1 cellular context compared by ENCODE assay signal in the genomic region with DNA sequence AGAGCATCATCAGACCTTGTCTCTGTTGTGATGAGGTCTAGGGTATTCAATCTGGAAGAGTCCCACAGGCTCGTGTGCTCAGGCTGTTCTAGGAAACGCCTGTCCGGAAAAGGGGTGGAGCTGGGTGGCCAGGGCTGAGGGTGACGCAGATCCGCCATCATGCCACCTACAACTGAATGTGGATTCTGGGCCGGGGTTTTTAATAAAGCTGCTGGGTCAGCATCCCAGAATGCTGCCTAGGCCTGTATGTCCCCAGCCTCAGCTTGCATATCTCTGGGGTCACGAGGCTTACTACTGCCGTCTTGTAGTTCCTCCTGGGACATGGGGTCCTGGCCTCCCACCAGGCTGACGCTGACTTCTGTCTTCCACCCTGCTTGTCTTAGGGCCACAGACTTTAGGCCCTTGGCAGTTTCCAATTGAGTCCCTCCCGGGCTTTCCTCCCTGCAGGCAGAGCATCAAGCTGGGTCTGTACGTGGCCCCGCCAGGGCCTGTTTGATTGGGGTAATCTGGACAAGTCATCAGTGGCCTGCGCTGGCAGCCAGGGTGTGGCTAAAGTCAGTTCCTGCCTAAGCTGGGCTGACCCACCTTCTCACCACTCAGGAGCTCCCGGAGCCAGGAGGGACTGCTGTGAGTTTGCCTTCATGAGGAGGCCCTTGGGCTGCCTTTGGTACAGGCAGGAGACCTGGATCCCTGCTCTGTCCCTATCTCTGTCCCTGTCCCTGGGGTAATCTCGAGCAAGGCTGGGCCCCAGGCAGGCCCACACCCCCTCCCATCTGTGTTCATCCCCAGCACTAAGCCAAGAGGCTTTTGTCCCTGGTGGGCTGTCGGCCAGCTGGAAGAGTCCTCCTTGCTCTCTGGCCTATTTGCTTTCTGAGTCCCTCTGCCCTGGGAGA.
TF ChIP-seq lines count a peak whose summit lies in the region.

No MANE protein-coding gene starts in this region.

TF ChIP-seq in K562, 482 proteins besides CTCF, POLR2A, EP300 and RAD21 (continued from another document and continues in another):
- TF ChIP-seq, protein P1, sequence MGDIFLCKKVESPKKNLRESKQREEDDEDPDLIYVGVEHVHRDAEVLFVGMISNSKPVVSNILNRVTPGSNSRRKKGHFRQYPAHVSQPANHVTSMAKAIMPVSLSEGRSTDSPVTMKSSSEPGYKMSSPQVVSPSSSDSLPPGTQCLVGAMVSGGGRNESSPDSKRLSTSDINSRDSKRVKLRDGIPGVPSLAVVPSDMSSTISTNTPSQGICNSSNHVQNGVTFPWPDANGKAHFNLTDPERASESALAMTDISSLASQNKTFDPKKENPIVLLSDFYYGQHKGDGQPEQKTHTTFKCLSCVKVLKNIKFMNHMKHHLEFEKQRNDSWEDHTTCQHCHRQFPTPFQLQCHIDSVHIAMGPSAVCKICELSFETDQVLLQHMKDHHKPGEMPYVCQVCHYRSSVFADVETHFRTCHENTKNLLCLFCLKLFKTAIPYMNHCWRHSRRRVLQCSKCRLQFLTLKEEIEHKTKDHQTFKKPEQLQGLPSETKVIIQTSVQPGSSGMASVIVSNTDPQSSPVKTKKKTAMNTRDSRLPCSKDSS (IDR thresholded peaks at IDR 0.05; ENCODE audit: low read depth, partially characterized antibody) = no peak
- TF ChIP-seq KAT7 (CRISPR knock-in tag; IDR thresholded peaks at IDR 0.05; ENCODE audit: borderline replicate concordance) (no peak), DDX20 (tag; IDR thresholded peaks at IDR 0.05; ENCODE audit: low read depth) (no peak), NFE2 (IDR thresholded peaks at IDR 0.05; ENCODE audit: low read depth) (0 out of 2 replicates have a peak, but pooled peaks have one; percentile 10), XRCC5 (IDR thresholded peaks at IDR 0.05; ENCODE audit: low read depth, low read length) (no peak), ZFP30 (CRISPR knock-in tag; IDR thresholded peaks at IDR 0.05; ENCODE audit: borderline replicate concordance) (no peak), ZNF24 (IDR thresholded peaks at IDR 0.05) (no peak), ZNF311 (CRISPR knock-in tag; IDR thresholded peaks at IDR 0.05) (no peak), PML (IDR thresholded peaks at IDR 0.05; ENCODE audit: low read length) (no peak), TCF7L2 (IDR thresholded peaks at IDR 0.05; ENCODE audit: low read depth, low read length) (no peak), TCF3 (CRISPR knock-in tag; IDR thresholded peaks at IDR 0.05) (peak; percentile 39; the same call in 1 of the 2 replicates), SIX5 (IDR thresholded peaks at IDR 0.05; ENCODE audit: borderline replicate concordance in 1 of 2, insufficient read depth in 1 of 2, low read depth in 1 of 2, low read length in 2 of 2) (no peak), ZKSCAN1 (IDR thresholded peaks at IDR 0.05; ENCODE audit: low read depth, low read length) (peak; percentile 48; the same call in 1 of the 2 replicates), ZNF274 (IDR thresholded peaks at IDR 0.05; ENCODE audit: borderline replicate concordance, low read depth, low read length) (no peak), ZNF830 (CRISPR knock-in tag; IDR thresholded peaks at IDR 0.05) (no peak), DMBX1 (CRISPR knock-in tag; IDR thresholded peaks at IDR 0.05; ENCODE audit: borderline replicate concordance) (peak; percentile 30), HDGF (IDR thresholded peaks at IDR 0.05) (no peak; the same call in 1 of the 2 replicates), HMG20A (CRISPR knock-in tag; conservative IDR thresholded peaks at IDR 0.05) (no peak), ZNF79 (CRISPR knock-in tag; IDR thresholded peaks at IDR 0.05; ENCODE audit: low read depth) (no peak), RBFOX2 (IDR thresholded peaks at IDR 0.05; ENCODE audit: low read depth, low read length) (peak; percentile 58), ZZZ3 (IDR thresholded peaks at IDR 0.05) (no peak), MCM2 (IDR thresholded peaks at IDR 0.05; ENCODE audit: low read depth) (no peak), SETDB1 (IDR thresholded peaks at IDR 0.05; ENCODE audit: low read length) (no peak), NCOA1 (IDR thresholded peaks at IDR 0.05; ENCODE audit: low read depth) (0 out of 2 replicates have a peak, but pooled peaks have one; percentile 33), TAF7 (tag; IDR thresholded peaks at IDR 0.05) (no peak), PRMT5 (CRISPR knock-in tag; IDR thresholded peaks at IDR 0.05) (no peak), MECOM (CRISPR knock-in tag; IDR thresholded peaks at IDR 0.05) (0 out of 2 replicates have a peak, but pooled peaks have one; percentile 49), ZSCAN32 (CRISPR knock-in tag; IDR thresholded peaks at IDR 0.05) (no peak), TAF9B (IDR thresholded peaks at IDR 0.05; ENCODE audit: partially characterized antibody) (no peak), ZBTB7A (IDR thresholded peaks at IDR 0.05; ENCODE audit: borderline replicate concordance, control insufficient read depth, low read depth, low read length) (peak; percentile 45; the same call in 1 of the 2 replicates)
- TF ChIP-seq, protein P2, sequence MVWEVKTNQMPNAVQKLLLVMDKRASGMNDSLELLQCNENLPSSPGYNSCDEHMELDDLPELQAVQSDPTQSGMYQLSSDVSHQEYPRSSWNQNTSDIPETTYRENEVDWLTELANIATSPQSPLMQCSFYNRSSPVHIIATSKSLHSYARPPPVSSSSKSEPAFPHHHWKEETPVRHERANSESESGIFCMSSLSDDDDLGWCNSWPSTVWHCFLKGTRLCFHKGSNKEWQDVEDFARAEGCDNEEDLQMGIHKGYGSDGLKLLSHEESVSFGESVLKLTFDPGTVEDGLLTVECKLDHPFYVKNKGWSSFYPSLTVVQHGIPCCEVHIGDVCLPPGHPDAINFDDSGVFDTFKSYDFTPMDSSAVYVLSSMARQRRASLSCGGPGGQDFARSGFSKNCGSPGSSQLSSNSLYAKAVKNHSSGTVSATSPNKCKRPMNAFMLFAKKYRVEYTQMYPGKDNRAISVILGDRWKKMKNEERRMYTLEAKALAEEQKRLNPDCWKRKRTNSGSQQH (CRISPR knock-in tag; IDR thresholded peaks at IDR 0.05) = no peak
- TF ChIP-seq, protein P3, sequence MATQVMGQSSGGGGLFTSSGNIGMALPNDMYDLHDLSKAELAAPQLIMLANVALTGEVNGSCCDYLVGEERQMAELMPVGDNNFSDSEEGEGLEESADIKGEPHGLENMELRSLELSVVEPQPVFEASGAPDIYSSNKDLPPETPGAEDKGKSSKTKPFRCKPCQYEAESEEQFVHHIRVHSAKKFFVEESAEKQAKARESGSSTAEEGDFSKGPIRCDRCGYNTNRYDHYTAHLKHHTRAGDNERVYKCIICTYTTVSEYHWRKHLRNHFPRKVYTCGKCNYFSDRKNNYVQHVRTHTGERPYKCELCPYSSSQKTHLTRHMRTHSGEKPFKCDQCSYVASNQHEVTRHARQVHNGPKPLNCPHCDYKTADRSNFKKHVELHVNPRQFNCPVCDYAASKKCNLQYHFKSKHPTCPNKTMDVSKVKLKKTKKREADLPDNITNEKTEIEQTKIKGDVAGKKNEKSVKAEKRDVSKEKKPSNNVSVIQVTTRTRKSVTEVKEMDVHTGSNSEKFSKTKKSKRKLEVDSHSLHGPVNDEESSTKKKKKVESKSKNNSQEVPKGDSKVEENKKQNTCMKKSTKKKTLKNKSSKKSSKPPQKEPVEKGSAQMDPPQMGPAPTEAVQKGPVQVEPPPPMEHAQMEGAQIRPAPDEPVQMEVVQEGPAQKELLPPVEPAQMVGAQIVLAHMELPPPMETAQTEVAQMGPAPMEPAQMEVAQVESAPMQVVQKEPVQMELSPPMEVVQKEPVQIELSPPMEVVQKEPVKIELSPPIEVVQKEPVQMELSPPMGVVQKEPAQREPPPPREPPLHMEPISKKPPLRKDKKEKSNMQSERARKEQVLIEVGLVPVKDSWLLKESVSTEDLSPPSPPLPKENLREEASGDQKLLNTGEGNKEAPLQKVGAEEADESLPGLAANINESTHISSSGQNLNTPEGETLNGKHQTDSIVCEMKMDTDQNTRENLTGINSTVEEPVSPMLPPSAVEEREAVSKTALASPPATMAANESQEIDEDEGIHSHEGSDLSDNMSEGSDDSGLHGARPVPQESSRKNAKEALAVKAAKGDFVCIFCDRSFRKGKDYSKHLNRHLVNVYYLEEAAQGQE (CRISPR knock-in tag; IDR thresholded peaks at IDR 0.05; ENCODE audit: low read depth) = 0 out of 2 replicates have a peak, but pooled peaks have one; percentile 28
- TF ChIP-seq, protein P4, sequence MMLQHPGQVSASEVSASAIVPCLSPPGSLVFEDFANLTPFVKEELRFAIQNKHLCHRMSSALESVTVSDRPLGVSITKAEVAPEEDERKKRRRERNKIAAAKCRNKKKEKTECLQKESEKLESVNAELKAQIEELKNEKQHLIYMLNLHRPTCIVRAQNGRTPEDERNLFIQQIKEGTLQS (IDR thresholded peaks at IDR 0.05) = no peak; the same call in 1 of the 2 replicates
- TF ChIP-seq, protein P4 (CRISPR knock-in tag; conservative IDR thresholded peaks at IDR 0.05) = no peak; the same call in 1 of the 2 replicates
- TF ChIP-seq, protein P5, sequence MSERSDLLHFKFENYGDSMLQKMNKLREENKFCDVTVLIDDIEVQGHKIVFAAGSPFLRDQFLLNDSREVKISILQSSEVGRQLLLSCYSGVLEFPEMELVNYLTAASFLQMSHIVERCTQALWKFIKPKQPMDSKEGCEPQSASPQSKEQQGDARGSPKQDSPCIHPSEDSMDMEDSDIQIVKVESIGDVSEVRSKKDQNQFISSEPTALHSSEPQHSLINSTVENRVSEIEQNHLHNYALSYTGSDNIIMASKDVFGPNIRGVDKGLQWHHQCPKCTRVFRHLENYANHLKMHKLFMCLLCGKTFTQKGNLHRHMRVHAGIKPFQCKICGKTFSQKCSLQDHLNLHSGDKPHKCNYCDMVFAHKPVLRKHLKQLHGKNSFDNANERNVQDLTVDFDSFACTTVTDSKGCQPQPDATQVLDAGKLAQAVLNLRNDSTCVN (CRISPR knock-in tag; IDR thresholded peaks at IDR 0.05) = no peak
- TF ChIP-seq, protein P6, sequence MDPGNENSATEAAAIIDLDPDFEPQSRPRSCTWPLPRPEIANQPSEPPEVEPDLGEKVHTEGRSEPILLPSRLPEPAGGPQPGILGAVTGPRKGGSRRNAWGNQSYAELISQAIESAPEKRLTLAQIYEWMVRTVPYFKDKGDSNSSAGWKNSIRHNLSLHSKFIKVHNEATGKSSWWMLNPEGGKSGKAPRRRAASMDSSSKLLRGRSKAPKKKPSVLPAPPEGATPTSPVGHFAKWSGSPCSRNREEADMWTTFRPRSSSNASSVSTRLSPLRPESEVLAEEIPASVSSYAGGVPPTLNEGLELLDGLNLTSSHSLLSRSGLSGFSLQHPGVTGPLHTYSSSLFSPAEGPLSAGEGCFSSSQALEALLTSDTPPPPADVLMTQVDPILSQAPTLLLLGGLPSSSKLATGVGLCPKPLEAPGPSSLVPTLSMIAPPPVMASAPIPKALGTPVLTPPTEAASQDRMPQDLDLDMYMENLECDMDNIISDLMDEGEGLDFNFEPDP (CRISPR knock-in tag; IDR thresholded peaks at IDR 0.05) = no peak
- TF ChIP-seq, protein P7, sequence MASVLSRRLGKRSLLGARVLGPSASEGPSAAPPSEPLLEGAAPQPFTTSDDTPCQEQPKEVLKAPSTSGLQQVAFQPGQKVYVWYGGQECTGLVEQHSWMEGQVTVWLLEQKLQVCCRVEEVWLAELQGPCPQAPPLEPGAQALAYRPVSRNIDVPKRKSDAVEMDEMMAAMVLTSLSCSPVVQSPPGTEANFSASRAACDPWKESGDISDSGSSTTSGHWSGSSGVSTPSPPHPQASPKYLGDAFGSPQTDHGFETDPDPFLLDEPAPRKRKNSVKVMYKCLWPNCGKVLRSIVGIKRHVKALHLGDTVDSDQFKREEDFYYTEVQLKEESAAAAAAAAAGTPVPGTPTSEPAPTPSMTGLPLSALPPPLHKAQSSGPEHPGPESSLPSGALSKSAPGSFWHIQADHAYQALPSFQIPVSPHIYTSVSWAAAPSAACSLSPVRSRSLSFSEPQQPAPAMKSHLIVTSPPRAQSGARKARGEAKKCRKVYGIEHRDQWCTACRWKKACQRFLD (CRISPR knock-in tag; IDR thresholded peaks at IDR 0.05) = peak; percentile 74
- TF ChIP-seq, protein P8, sequence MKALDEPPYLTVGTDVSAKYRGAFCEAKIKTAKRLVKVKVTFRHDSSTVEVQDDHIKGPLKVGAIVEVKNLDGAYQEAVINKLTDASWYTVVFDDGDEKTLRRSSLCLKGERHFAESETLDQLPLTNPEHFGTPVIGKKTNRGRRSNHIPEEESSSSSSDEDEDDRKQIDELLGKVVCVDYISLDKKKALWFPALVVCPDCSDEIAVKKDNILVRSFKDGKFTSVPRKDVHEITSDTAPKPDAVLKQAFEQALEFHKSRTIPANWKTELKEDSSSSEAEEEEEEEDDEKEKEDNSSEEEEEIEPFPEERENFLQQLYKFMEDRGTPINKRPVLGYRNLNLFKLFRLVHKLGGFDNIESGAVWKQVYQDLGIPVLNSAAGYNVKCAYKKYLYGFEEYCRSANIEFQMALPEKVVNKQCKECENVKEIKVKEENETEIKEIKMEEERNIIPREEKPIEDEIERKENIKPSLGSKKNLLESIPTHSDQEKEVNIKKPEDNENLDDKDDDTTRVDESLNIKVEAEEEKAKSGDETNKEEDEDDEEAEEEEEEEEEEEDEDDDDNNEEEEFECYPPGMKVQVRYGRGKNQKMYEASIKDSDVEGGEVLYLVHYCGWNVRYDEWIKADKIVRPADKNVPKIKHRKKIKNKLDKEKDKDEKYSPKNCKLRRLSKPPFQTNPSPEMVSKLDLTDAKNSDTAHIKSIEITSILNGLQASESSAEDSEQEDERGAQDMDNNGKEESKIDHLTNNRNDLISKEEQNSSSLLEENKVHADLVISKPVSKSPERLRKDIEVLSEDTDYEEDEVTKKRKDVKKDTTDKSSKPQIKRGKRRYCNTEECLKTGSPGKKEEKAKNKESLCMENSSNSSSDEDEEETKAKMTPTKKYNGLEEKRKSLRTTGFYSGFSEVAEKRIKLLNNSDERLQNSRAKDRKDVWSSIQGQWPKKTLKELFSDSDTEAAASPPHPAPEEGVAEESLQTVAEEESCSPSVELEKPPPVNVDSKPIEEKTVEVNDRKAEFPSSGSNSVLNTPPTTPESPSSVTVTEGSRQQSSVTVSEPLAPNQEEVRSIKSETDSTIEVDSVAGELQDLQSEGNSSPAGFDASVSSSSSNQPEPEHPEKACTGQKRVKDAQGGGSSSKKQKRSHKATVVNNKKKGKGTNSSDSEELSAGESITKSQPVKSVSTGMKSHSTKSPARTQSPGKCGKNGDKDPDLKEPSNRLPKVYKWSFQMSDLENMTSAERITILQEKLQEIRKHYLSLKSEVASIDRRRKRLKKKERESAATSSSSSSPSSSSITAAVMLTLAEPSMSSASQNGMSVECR (CRISPR knock-in tag; IDR thresholded peaks at IDR 0.05) = no peak
